In the genomic region with DNA sequence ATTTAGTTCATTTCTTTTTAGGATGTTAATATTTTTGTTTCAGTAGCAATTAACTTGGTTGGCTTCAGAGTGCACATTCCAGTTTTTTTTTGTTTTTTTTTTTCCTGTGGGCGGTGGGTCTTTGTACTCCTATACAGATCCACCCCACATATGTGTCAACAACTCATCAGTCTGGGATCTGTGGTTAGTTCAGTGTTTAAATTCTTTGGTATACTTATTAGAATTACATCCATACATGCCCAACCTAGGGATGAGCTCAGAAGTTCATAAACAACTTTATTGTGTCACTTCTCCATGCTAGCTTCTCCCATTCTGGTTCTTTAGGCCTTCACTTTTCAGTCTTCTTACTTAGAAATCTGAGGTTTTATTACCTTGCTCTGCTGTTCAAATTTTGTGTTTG, we compare ENCODE assay signal across 1 cellular context.
TF ChIP-seq lines count a peak whose summit lies in the region.

No MANE protein-coding gene starts in this region.

TF ChIP-seq in GM23338, 12 proteins besides CTCF, POLR2A, EP300 and RAD21 (continued from another document):
- TF ChIP-seq, protein P1, sequence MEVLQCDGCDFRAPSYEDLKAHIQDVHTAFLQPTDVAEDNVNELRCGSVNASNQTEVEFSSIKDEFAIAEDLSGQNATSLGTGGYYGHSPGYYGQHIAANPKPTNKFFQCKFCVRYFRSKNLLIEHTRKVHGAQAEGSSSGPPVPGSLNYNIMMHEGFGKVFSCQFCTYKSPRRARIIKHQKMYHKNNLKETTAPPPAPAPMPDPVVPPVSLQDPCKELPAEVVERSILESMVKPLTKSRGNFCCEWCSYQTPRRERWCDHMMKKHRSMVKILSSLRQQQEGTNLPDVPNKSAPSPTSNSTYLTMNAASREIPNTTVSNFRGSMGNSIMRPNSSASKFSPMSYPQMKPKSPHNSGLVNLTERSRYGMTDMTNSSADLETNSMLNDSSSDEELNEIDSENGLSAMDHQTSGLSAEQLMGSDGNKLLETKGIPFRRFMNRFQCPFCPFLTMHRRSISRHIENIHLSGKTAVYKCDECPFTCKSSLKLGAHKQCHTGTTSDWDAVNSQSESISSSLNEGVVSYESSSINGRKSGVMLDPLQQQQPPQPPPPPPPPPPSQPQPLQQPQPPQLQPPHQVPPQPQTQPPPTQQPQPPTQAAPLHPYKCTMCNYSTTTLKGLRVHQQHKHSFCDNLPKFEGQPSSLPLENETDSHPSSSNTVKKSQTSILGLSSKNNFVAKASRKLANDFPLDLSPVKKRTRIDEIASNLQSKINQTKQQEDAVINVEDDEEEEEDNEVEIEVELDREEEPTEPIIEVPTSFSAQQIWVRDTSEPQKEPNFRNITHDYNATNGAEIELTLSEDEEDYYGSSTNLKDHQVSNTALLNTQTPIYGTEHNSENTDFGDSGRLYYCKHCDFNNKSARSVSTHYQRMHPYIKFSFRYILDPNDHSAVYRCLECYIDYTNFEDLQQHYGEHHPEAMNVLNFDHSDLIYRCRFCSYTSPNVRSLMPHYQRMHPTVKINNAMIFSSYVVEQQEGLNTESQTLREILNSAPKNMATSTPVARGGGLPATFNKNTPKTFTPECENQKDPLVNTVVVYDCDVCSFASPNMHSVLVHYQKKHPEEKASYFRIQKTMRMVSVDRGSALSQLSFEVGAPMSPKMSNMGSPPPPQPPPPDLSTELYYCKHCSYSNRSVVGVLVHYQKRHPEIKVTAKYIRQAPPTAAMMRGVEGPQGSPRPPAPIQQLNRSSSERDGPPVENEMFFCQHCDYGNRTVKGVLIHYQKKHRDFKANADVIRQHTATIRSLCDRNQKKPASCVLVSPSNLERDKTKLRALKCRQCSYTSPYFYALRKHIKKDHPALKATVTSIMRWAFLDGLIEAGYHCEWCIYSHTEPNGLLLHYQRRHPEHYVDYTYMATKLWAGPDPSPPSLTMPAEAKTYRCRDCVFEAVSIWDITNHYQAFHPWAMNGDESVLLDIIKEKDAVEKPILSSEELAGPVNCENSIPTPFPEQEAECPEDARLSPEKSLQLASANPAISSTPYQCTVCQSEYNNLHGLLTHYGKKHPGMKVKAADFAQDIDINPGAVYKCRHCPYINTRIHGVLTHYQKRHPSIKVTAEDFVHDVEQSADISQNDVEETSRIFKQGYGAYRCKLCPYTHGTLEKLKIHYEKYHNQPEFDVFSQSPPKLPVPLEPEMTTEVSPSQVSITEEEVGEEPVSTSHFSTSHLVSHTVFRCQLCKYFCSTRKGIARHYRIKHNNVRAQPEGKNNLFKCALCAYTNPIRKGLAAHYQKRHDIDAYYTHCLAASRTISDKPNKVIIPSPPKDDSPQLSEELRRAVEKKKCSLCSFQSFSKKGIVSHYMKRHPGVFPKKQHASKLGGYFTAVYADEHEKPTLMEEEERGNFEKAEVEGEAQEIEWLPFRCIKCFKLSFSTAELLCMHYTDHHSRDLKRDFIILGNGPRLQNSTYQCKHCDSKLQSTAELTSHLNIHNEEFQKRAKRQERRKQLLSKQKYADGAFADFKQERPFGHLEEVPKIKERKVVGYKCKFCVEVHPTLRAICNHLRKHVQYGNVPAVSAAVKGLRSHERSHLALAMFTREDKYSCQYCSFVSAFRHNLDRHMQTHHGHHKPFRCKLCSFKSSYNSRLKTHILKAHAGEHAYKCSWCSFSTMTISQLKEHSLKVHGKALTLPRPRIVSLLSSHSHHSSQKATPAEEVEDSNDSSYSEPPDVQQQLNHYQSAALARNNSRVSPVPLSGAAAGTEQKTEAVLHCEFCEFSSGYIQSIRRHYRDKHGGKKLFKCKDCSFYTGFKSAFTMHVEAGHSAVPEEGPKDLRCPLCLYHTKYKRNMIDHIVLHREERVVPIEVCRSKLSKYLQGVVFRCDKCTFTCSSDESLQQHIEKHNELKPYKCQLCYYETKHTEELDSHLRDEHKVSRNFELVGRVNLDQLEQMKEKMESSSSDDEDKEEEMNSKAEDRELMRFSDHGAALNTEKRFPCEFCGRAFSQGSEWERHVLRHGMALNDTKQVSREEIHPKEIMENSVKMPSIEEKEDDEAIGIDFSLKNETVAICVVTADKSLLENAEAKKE (CRISPR knock-in tag; IDR thresholded peaks at IDR 0.05): no peak
- TF ChIP-seq POLR2AphosphoS5 (IDR thresholded peaks at IDR 0.05; ENCODE audit: low read depth): no peak
